Comparison of ENCODE assay signal across 34 cellular contexts in genomic region chr3:161409858-161410257, GRCh38. TPM values are rescaled to one million over a fixed set of nuclear protein-coding genes. Genes with fewer than 3 reads are reported as not detected.
A peak's percentile ranks its signal among the peaks of the same experiment; 100 is the strongest.
DNase-seq lines count a peak whose midpoint lies in the region; ATAC-seq and TF ChIP-seq lines count a peak whose summit lies in the region.
"Had no signal": no experiment of that assay in that cellular context is flagged by ENCODE, and none has a peak within 500 bp of the region (broad histone marks: within the 10 kb centered on the region; RNA-seq: fewer than 3 reads in every experiment).

No MANE protein-coding gene starts in this region.

- no peaks in the 10 kb centered on the region for H3K27me3 ChIP-seq in HCT116 (ENCODE audit: insufficient read depth, low read length)
- H3K27me3 ChIP-seq in Panc1 (ENCODE audit: control insufficient read depth, insufficient read depth, low read length): no peaks in the 10 kb centered on the region
- H3K27me3 ChIP-seq in esophagus (ENCODE audit: control insufficient read depth in 1 of 2, insufficient read depth in 2 of 2, low read length in 2 of 2): no peaks in the 10 kb centered on the region
- H3K27me3 ChIP-seq: adrenal gland, BE2C, gastroesophageal sphincter, hepatocyte had no signal

- H3K4me1 ChIP-seq in HCT116 (ENCODE audit: control insufficient read depth in 1 of 2, insufficient read depth in 2 of 2, low read length in 2 of 2) (no peaks in the 10 kb centered on the region), Panc1 (ENCODE audit: control insufficient read depth, insufficient read depth, low read length) (peaks cover 17% of the 10 kb centered on the region; the same call in 1 of the 2 replicates), esophagus (ENCODE audit: control insufficient read depth in 2 of 2, insufficient read depth in 2 of 2, low read length in 1 of 2) (no peaks in the 10 kb centered on the region)
- H3K4me1 ChIP-seq: BE2C had no signal

- no peaks in the 10 kb centered on the region for H3K9me3 ChIP-seq in HCT116 (ENCODE audit: control insufficient read depth in 1 of 2, insufficient read depth in 1 of 2, low read depth in 1 of 2, low read length in 2 of 2)
- H3K9me3 ChIP-seq in Panc1 (ENCODE audit: control insufficient read depth, insufficient read depth, low read depth, low read length): no peaks in the 10 kb centered on the region
- no peaks in the 10 kb centered on the region for H3K9me3 ChIP-seq in esophagus (ENCODE audit: control insufficient read depth in 2 of 2, insufficient read depth in 1 of 2, low read depth in 1 of 2, low read length in 1 of 2)
- H3K9me3 ChIP-seq: adrenal gland, BE2C had no signal

- ATAC-seq in HCT116 (no peak), Panc1 (no peak), HG03139 (IDR thresholded peaks at IDR 0.05; ENCODE audit: unreplicated experiment) (no peak)
- ATAC-seq: gastroesophageal sphincter; left colon; stimulated activated memory B cell treated with anti-CD40 and anti-IgM and Interleukin-4, amounts not matched to agents 10 μg/mL and 1 μg/mL and 100 μg/mL, for 72 hours had no signal

- WGBS in esophagus, 2 donors: 63 to 71% methylated on average over 3 of the region's 3 CpGs

- in situ Hi-C loops in Panc1 (cut with HindIII; ENCODE audit: low pct_unique_long_range_greater_than_20kb, low sequenced_read_pairs): no loop called here

- H3K4me3 ChIP-seq in HCT116 (replicated peaks in 1 of 2; ENCODE audit: low read depth in 1 of 2, low read length in 2 of 2) (no peak overlapping the region), Panc1 (ENCODE audit: low read depth in 2 of 2, low read length in 2 of 2) (no peak overlapping the region), esophagus (ENCODE audit: low read depth in 1 of 2, low read length in 2 of 2) (no peak overlapping the region)
- H3K4me3 ChIP-seq: adrenal gland, gastroesophageal sphincter, hepatocyte, skin epidermis had no signal

- intact Hi-C loops in HCT116 (cut with micrococcal nuclease): loop anchor here (1.0 to 5.0 kb wide), 3 partner anchors 136 to 703 kb away; no protein-coding TSS in a partner anchor
- intact Hi-C loops in Panc1 (cut with micrococcal nuclease; ENCODE audit: unreplicated experiment): loop anchor here (1.0 kb wide), 1 partner anchor 137 kb away; no protein-coding TSS in a partner anchor

- POLR2A ChIA-PET in HCT116 (lab: Charles Lee) (no interaction called here), Panc1 (lab: Charles Lee) (no interaction called here)

- CTCF ChIA-PET in HCT116 (lab: Charles Lee) (interaction anchor here (0.7 kb wide), 1 partner anchor 47 kb away, joined by 3 read pairs; no protein-coding TSS in a partner anchor), Panc1 (lab: Charles Lee) (interaction anchor here (0.7 kb wide), 1 partner anchor 719 kb away, joined by 3 read pairs; no protein-coding TSS in a partner anchor)

- H3K36me3 ChIP-seq in HCT116 (ENCODE audit: control insufficient read depth in 1 of 2, insufficient read depth in 2 of 2, low read length in 2 of 2) (no peaks in the 10 kb centered on the region), Panc1 (ENCODE audit: control insufficient read depth, insufficient read depth, low read length) (no peaks in the 10 kb centered on the region), esophagus (ENCODE audit: control insufficient read depth in 2 of 2, insufficient read depth in 2 of 2, low read length in 1 of 2) (no peaks in the 10 kb centered on the region)
- H3K36me3 ChIP-seq: adrenal gland, BE2C, gastroesophageal sphincter had no signal

- H4K20me1 ChIP-seq in HCT116 (ENCODE audit: insufficient read depth): no peaks in the 10 kb centered on the region

- no peak for TF ChIP-seq RAD21 in HCT116 (IDR thresholded peaks at IDR 0.05; ENCODE audit: low read depth)

- no peaks in the 10 kb centered on the region for H3K9me2 ChIP-seq in HCT116 (ENCODE audit: insufficient read depth)

- no peak for TF ChIP-seq POLR2A in HCT116 (IDR thresholded peaks at IDR 0.05; ENCODE audit: borderline replicate concordance, extremely low read depth, insufficient read depth, insufficient read length)

- DNase-seq in HCT116 (ENCODE audit: low read depth, low spot score) (no peak), Panc1 (ENCODE audit: low read depth, low spot score) (no peak), NCI-H1417 treated with DMSO at 0.1 percent for 48 hours (lab: John Stamatoyannopoulos, UW) (no peak), HCEC 1CT (no peak), SW 1271 (lab: John Stamatoyannopoulos, UW) (no peak)
- DNase-seq: activated CD4-positive, alpha-beta memory T cell treated with anti-CD3 and anti-CD28 coated beads, Interleukin-2, amount 10 ng/mL, durations not matched to agents 7 days and 5 days; activated CD8-positive, alpha-beta memory T cell treated with anti-CD3 and anti-CD28 coated beads, Interleukin-2, amount 50 U/mL, for 48 hours; activated naive CD4-positive, alpha-beta T cell treated with anti-CD3 and anti-CD28 coated beads, Interleukin-2, amount 10 ng/mL, durations not matched to agents 7 days and 5 days; adrenal gland; BE2C; cerebellar nuclear complex; DMS53; Kasumi-1; left colon; NCI-H146; NCI-H2107; NCI-H446 treated with DMSO at 0.1 percent for 48 hours; NCI-H774; nephron progenitor cell; OCI-M1; retina; SHP77; substantia nigra; trophoblast cell had no signal

- H2AFZ ChIP-seq in HCT116 (ENCODE audit: low read depth, low read length, poor library complexity, severe bottlenecking): peak overlapping the region; percentile 75
- H2AFZ ChIP-seq: hepatocyte had no signal

- TF ChIP-seq CTCF in C4-2B (conservative IDR thresholded peaks at IDR 0.05): no peak
- TF ChIP-seq CTCF in HCT116 (IDR thresholded peaks at IDR 0.05 in 2 of 3, conservative IDR thresholded peaks at IDR 0.05 in 1 of 3; ENCODE audit: borderline replicate concordance in 1 of 3, insufficient read depth in 1 of 3, low read depth in 2 of 3, low read length in 2 of 3): no peak
- no peak for TF ChIP-seq CTCF in Panc1 (IDR thresholded peaks at IDR 0.05)

- RAD21 ChIA-PET in HCT116 (lab: Charles Lee; ENCODE audit: low non-redundant PET in 1 of 2, low total read pairs in 2 of 2, uncharacterized antibody in 2 of 2, unreplicated experiment in 2 of 2): no interaction called here

- BruUV-seq in HCT116 (replicated peaks; lab: Mats Ljungman, UMichigan) (no TSS peak), Panc1 (replicated peaks; lab: Mats Ljungman, UMichigan) (no TSS peak)

- no peak overlapping the region for H3K9ac ChIP-seq in HCT116 (ENCODE audit: low read length)

- no peaks in the 10 kb centered on the region for H3K79me2 ChIP-seq in HCT116 (ENCODE audit: insufficient read depth, low read length)
- H3K79me2 ChIP-seq: hepatocyte had no signal

- no peak overlapping the region for H3K4me2 ChIP-seq in HCT116 (ENCODE audit: low read length)
- H3K4me2 ChIP-seq: hepatocyte had no signal

- H3K27ac ChIP-seq in C4-2B: peak overlapping the region; percentile 15; the same call in 1 of the 2 replicates
- H3K27ac ChIP-seq in HCT116 (ENCODE audit: low read depth, low read length): no peak overlapping the region
- peak overlapping the region; percentile 36; the same call in 1 of the 2 replicates for H3K27ac ChIP-seq in Panc1 (ENCODE audit: low read length)
- H3K27ac ChIP-seq in esophagus (ENCODE audit: low read depth in 2 of 2, low read length in 1 of 2): peak overlapping the region; percentile 41 to 78
- H3K27ac ChIP-seq: adrenal gland, gastroesophageal sphincter, hepatocyte had no signal

TF ChIP-seq in HCT116, 20 proteins besides CTCF, POLR2A, EP300 and RAD21 (continues in another document):
- no peak for TF ChIP-seq EGR1 (IDR thresholded peaks at IDR 0.05; ENCODE audit: low read depth)
- no peak for TF ChIP-seq CEBPB (IDR thresholded peaks at IDR 0.05; ENCODE audit: low read depth)
- no peak for TF ChIP-seq TCF7L2 (IDR thresholded peaks at IDR 0.05; ENCODE audit: borderline replicate concordance, extremely low read depth, insufficient read depth, insufficient read length)
- TF ChIP-seq REST (IDR thresholded peaks at IDR 0.05; ENCODE audit: low read depth): no peak
- TF ChIP-seq ZNF274 (IDR thresholded peaks at IDR 0.05; ENCODE audit: low read depth, low read length): no peak
- no peak for TF ChIP-seq SIN3A (IDR thresholded peaks at IDR 0.05; ENCODE audit: low read depth)
- no peak for TF ChIP-seq JUND (IDR thresholded peaks at IDR 0.05)
- TF ChIP-seq ELF1 (IDR thresholded peaks at IDR 0.05; ENCODE audit: borderline replicate concordance, low read depth): no peak
- no peak for TF ChIP-seq EZH2phosphoT487 (IDR thresholded peaks at IDR 0.05; ENCODE audit: borderline replicate concordance)
- no peak for TF ChIP-seq ZFX (IDR thresholded peaks at IDR 0.05)

RNA-seq across cellular contexts. Expression of gene SPTSSB, which starts 38.5 kb away (rescaled TPM):
- total RNA-seq in HCT116 (2021; ENCODE audit: unreplicated experiment) (2.9 TPM), Panc1 (2021; ENCODE audit: unreplicated experiment) (3.7 TPM)
- 2.3 and 3.5 TPM in 2 replicates for polyA plus RNA-seq in HCT116 (2012)
- 3.1 TPM for polyA plus RNA-seq in Panc1 (2012; ENCODE audit: insufficient read length)
- polyA plus RNA-seq in esophagus: 10 to 100 TPM in 1 of 2 donors, 1 to 10 TPM in 1; 6.8 to 15.2 TPM
- total RNA-seq: activated CD4-positive, alpha-beta memory T cell treated with anti-CD3 and anti-CD28 coated beads, Interleukin-2, amount 10 ng/mL, durations not matched to agents 7 days and 5 days; dermis microvascular lymphatic vessel endothelial cell; osteocyte had no signal
- polyA plus RNA-seq: fibroblast of lung had no signal
